7 cellular contexts compared by ENCODE assay signal in the genomic region with DNA sequence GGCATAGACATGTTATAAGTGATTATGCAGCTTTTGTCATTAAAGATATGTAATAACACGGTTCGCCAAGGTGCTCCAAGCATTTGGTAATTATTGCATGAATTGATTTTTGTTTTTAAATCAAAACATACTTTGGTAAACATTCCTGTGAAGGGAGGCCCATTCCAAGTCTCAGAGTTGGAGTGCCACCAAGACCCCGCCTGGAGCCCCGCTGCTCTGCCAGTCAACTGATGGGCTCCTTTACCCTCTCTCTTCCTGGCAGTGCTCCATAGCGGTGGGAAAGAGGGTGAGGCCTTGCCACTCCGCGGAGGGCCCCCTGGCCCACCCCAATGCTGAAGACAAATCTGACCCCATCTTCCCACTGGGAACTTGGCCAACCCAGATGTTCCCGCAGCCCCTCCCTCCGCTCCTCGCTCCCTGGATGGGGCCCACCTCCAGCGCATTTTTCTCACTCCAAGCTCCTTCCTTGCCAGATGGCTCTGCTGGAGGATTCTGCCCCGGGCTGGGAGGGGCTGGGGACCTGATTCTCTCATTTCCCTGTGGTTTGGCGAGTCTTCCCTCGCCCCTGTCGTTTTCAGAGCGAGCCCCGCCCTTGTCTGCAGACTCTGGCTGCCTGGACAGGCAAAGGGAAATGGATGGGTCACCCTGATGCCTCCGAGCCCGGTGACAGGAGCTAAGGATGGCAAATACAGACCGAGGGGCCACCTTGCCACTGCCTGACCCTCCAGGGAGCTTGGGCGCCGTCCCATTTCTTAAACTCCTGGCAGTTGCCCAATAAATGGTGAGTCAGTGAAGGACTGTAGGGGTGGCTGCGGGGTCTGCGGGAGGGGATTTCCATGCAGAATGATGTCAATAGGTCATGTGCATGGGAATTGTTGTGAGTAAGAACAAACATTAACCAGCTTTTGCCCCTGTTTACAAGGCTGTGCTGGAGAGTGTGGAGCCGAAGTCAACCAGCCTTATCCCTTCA. TPM values are rescaled to one million over a fixed set of nuclear protein-coding genes. Genes with fewer than 3 reads are reported as not detected.
DNase-seq lines count a peak whose midpoint lies in the region; ATAC-seq and TF ChIP-seq lines count a peak whose summit lies in the region.

No MANE protein-coding gene starts in this region.

- peak overlapping the region; percentile 64 for H3K27ac Mint-ChIP-seq in central memory CD8-positive, alpha-beta T cell (ENCODE audit: low read depth)

- no peaks in the 10 kb centered on the region for H3K9me3 ChIP-seq in left lung
- no peaks in the 10 kb centered on the region for H3K9me3 ChIP-seq in uterus

- TF ChIP-seq POLR2A in NB4 (IDR thresholded peaks at IDR 0.05; ENCODE audit: extremely low read depth, insufficient read length), result no peak
- no peak for TF ChIP-seq POLR2A in uterus (IDR thresholded peaks at IDR 0.05)

- H3K4me3 ChIP-seq in NB4 (ENCODE audit: low read depth, low read length), result no peak overlapping the region
- H3K4me3 ChIP-seq in left lung, result no peak overlapping the region
- H3K4me3 ChIP-seq in uterus, result no peak overlapping the region

- H3K27ac ChIP-seq in left lung, result peak overlapping the region; percentile 15 to 37
- H3K27ac ChIP-seq in uterus, result peak overlapping the region; percentile 67 to 69

- H3K36me3 Mint-ChIP-seq in central memory CD8-positive, alpha-beta T cell (ENCODE audit: insufficient read depth), result peaks cover 17% of the 10 kb centered on the region

- H3K4me1 ChIP-seq in left lung (peaks cover 14 to 31% of the 10 kb centered on the region in 2 donors), uterus (peaks cover 8 to 13% of the 10 kb centered on the region in 2 donors)

- peaks cover 9% of the 10 kb centered on the region for H3K27me3 Mint-ChIP-seq in central memory CD8-positive, alpha-beta T cell

- no peak for ATAC-seq in central memory CD8-positive, alpha-beta T cell (replicated peaks; ENCODE audit: extremely low read depth, poor library complexity, severe bottlenecking)
- ATAC-seq in left lung (peak; percentile 70), GM21737 (IDR thresholded peaks at IDR 0.05; ENCODE audit: unreplicated experiment) (no peak)

- peaks cover 0 to 47% of the 10 kb centered on the region in 2 donors for H3K36me3 ChIP-seq in left lung
- H3K36me3 ChIP-seq in uterus, result no peaks in the 10 kb centered on the region

- no peak overlapping the region for H3K4me3 Mint-ChIP-seq in central memory CD8-positive, alpha-beta T cell

- intact Hi-C loops in left lung (cut with DNase I) (no loop called here), uterus (cut with DNase I; ENCODE audit: low total_unique reads) (no loop called here)

- TF ChIP-seq CTCF in NB4 (IDR thresholded peaks at IDR 0.05; ENCODE audit: low read depth, low read length) (no peak), left lung (IDR thresholded peaks at IDR 0.05) (no peak), uterus (IDR thresholded peaks at IDR 0.05) (no peak)

- DNase-seq in NB4 (ENCODE audit: low read depth) (peak; percentile 84), left lung (no peak), uterus (peak; percentile 76 to 79), HPDE6-E6E7 (ENCODE audit: extremely low spot score) (no peak), NCI-H345 (lab: John Stamatoyannopoulos, UW) (no peak)
- DNase-seq in central memory CD8-positive, alpha-beta T cell (ENCODE audit: low spot score in 2 of 2), result no peak

- H3K27me3 ChIP-seq in left lung, result peaks cover 0 to 2% of the 10 kb centered on the region in 2 donors
- no peaks in the 10 kb centered on the region for H3K27me3 ChIP-seq in uterus

- no peaks in the 10 kb centered on the region for H3K9me3 Mint-ChIP-seq in central memory CD8-positive, alpha-beta T cell

- no peaks in the 10 kb centered on the region for H3K4me1 Mint-ChIP-seq in central memory CD8-positive, alpha-beta T cell

RNA-seq across cellular contexts. Expression of a gene that starts 9.2 kb away (rescaled TPM):
- total RNA-seq in left lung, result 10 to 100 TPM in 1 of 2 donors, 1 to 10 TPM in 1; 8.6 to 21.0 TPM
- total RNA-seq in uterus, result 10 to 100 TPM; 16.5 to 40.2 (median 33.1) TPM

Comparison
In these comparisons a context has a peak if more than half of its experiments do, and no peak if none do; other contexts are left out.
1. DNase-seq: peak in NB4 (single experiment) and uterus (2 of 2); none in central memory CD8-positive, alpha-beta T cell (0 of 2), left lung (0 of 2), HPDE6-E6E7 (single experiment) and NCI-H345 (single experiment).